Comparison of ENCODE assay signal across 12 cellular contexts in the genomic region with DNA sequence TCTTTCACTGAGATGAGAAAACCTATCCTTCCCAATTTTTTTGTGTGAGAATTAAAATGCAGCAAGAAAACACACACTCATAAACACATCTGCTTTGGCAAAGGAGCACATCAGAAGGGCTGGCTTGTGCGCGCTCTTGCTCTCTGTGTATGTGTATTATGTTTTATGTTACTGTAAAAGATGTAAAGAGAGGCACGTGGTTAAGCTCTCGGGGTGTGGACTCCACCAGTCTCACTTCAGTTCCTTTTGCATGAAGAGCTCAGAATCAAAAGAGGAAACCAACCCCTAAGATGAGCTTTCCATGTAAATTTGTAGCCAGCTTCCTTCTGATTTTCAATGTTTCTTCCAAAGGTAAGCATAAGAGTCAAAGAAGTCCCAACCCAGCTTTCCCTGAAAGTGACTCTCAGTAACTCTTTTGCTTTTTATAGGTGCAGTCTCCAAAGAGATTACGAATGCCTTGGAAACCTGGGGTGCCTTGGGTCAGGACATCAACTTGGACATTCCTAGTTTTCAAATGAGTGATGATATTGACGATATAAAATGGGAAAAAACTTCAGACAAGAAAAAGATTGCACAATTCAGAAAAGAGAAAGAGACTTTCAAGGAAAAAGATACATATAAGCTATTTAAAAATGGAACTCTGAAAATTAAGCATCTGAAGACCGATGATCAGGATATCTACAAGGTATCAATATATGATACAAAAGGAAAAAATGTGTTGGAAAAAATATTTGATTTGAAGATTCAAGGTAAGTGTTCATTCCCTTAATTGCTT. TPM values are rescaled to one million over a fixed set of nuclear protein-coding genes. Genes with fewer than 3 reads are reported as not detected.
DNase-seq lines count a peak whose midpoint lies in the region; ATAC-seq lines count a peak whose summit lies in the region.
"Had no signal": no experiment of that assay in that cellular context is flagged by ENCODE, and none has a peak within 500 bp of the region (broad histone marks: within the 10 kb centered on the region; RNA-seq: fewer than 3 reads in every experiment).

A gene with protein sequence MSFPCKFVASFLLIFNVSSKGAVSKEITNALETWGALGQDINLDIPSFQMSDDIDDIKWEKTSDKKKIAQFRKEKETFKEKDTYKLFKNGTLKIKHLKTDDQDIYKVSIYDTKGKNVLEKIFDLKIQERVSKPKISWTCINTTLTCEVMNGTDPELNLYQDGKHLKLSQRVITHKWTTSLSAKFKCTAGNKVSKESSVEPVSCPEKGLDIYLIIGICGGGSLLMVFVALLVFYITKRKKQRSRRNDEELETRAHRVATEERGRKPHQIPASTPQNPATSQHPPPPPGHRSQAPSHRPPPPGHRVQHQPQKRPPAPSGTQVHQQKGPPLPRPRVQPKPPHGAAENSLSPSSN (plus strand): TSS at position 228 of the 775 bp plus-strand sequence. CDS start 63 bp downstream, at position 291.

- peaks cover 35% of the 10 kb centered on the region for H3K4me1 ChIP-seq in CD8-positive, alpha-beta memory T cell (ENCODE audit: insufficient read depth, low read length)

- H3K27ac Mint-ChIP-seq in CD8-positive, alpha-beta memory T cell = peak within 1 kb of the TSS; percentile 95 to 99 (median 98)
- peak within 1 kb of the TSS; percentile 99 for H3K27ac Mint-ChIP-seq in activated naive CD4-positive, alpha-beta T cell treated with anti-CD3 and anti-CD28 coated beads, Interleukin-2, amount 10 ng/mL, durations not matched to agents 7 days and 5 days
- H3K27ac Mint-ChIP-seq in natural killer cell treated with Interleukin-12 subunit alpha and Interleukin-12 subunit beta and Interleukin-15 and Interleukin-18, amount 100 ng/mL, for 72 hours = peak within 1 kb of the TSS; percentile 98 to 99
- H3K27ac Mint-ChIP-seq: progenitor cell of endocrine pancreas had no signal

- peaks cover 35 to 48% (median 45%) of the 10 kb centered on the region in 3 donors for H3K4me1 Mint-ChIP-seq in CD8-positive, alpha-beta memory T cell
- H3K4me1 Mint-ChIP-seq in activated naive CD4-positive, alpha-beta T cell treated with anti-CD3 and anti-CD28 coated beads, Interleukin-2, amount 10 ng/mL, durations not matched to agents 7 days and 5 days = peaks cover 43% of the 10 kb centered on the region
- H3K4me1 Mint-ChIP-seq in natural killer cell treated with Interleukin-12 subunit alpha and Interleukin-12 subunit beta and Interleukin-15 and Interleukin-18, amount 100 ng/mL, for 72 hours (ENCODE audit: low read depth in 2 of 2) = peaks cover 40% of the 10 kb centered on the region in 2 donors

- H3K4me3 ChIP-seq in CD8-positive, alpha-beta memory T cell (ENCODE audit: low read length) = peak within 1 kb of the TSS; percentile 85

- peaks cover 5% of the 10 kb centered on the region for H3K36me3 ChIP-seq in CD8-positive, alpha-beta memory T cell (ENCODE audit: insufficient read depth, low read length)

- peaks cover 0 to 2% of the 10 kb centered on the region in 2 donors for H3K27me3 Mint-ChIP-seq in CD8-positive, alpha-beta memory T cell
- H3K27me3 Mint-ChIP-seq in activated naive CD4-positive, alpha-beta T cell treated with anti-CD3 and anti-CD28 coated beads, Interleukin-2, amount 10 ng/mL, durations not matched to agents 7 days and 5 days = no peaks in the 10 kb centered on the region
- no peaks in the 10 kb centered on the region for H3K27me3 Mint-ChIP-seq in natural killer cell treated with Interleukin-12 subunit alpha and Interleukin-12 subunit beta and Interleukin-15 and Interleukin-18, amount 100 ng/mL, for 72 hours
- H3K27me3 Mint-ChIP-seq: progenitor cell of endocrine pancreas had no signal

- peaks cover 1% of the 10 kb centered on the region for H3K9me3 ChIP-seq in CD8-positive, alpha-beta memory T cell (ENCODE audit: low read length)

- ATAC-seq in natural killer cell treated with Interleukin-12 subunit alpha and Interleukin-12 subunit beta and Interleukin-15 and Interleukin-18, amount 100 ng/mL, for 72 hours = peak; percentile 57 to 79
- ATAC-seq in HG02623 (IDR thresholded peaks at IDR 0.05; ENCODE audit: unreplicated experiment) = no peak

- DNase-seq in CD8-positive, alpha-beta memory T cell = peak in 3 of 5 donors; percentile 55 to 71 (median 70)
- DNase-seq in activated naive CD4-positive, alpha-beta T cell treated with anti-CD3 and anti-CD28 coated beads, Interleukin-2, amount 10 ng/mL, durations not matched to agents 7 days and 5 days = peak; percentile 74
- DNase-seq in natural killer cell treated with Interleukin-12 subunit alpha and Interleukin-12 subunit beta and Interleukin-15 and Interleukin-18, amount 100 ng/mL, for 72 hours (ENCODE audit: low spot score) = no peak
- DNase-seq in amniotic stem cell (lab: John Stamatoyannopoulos, UW) = no peak
- DNase-seq in DMS79 (lab: John Stamatoyannopoulos, UW) = no peak
- no peak for DNase-seq in pons (ENCODE audit: low spot score)
- DNase-seq: NCI-H187 treated with DMSO at 0.1 percent for 48 hours had no signal

- intact Hi-C loops in T-helper 1 cell treated with Interleukin-12 subunit alpha and Interleukin-12 subunit beta and Interleukin-4 antibody, amounts not matched to agents 30 ng/mL and 1 ng/mL, for 36 hours (cut with micrococcal nuclease) = loop anchor here (1.0 to 5.0 kb wide), 6 partner anchors 9 to 908 kb away; a partner anchor contains a TSS

- CTCF ChIA-PET in CD8-positive, alpha-beta memory T cell (lab: Charles Lee) = interaction anchor here (0.8 to 4.5 kb wide), 12 partner anchors 10 to 64 kb away, joined by 3 to 47 read pairs (median 6); no protein-coding TSS in a partner anchor
- CTCF ChIA-PET in activated naive CD4-positive, alpha-beta T cell treated with anti-CD3 and anti-CD28 coated beads, Interleukin-2, amount 10 ng/mL, durations not matched to agents 7 days and 5 days (lab: Charles Lee) = interaction anchor here (0.7 to 6.7 kb wide), 12 partner anchors 10 to 182 kb away, joined by 3 to 62 read pairs (median 4); no protein-coding TSS in a partner anchor

- H3K27ac ChIP-seq in CD8-positive, alpha-beta memory T cell (ENCODE audit: low read depth, low read length) = peak within 1 kb of the TSS; percentile 76
- H3K27ac ChIP-seq: C4-2B had no signal

- H3K9me3 Mint-ChIP-seq in CD8-positive, alpha-beta memory T cell = peaks cover 0 to 9% (median 7%) of the 10 kb centered on the region in 5 donors
- H3K9me3 Mint-ChIP-seq in activated naive CD4-positive, alpha-beta T cell treated with anti-CD3 and anti-CD28 coated beads, Interleukin-2, amount 10 ng/mL, durations not matched to agents 7 days and 5 days = peaks cover 5% of the 10 kb centered on the region
- H3K9me3 Mint-ChIP-seq in natural killer cell treated with Interleukin-12 subunit alpha and Interleukin-12 subunit beta and Interleukin-15 and Interleukin-18, amount 100 ng/mL, for 72 hours = no peaks in the 10 kb centered on the region

- H3K36me3 Mint-ChIP-seq in CD8-positive, alpha-beta memory T cell = peaks cover 15 to 51% (median 44%) of the 10 kb centered on the region in 3 donors
- peaks cover 53% of the 10 kb centered on the region for H3K36me3 Mint-ChIP-seq in activated naive CD4-positive, alpha-beta T cell treated with anti-CD3 and anti-CD28 coated beads, Interleukin-2, amount 10 ng/mL, durations not matched to agents 7 days and 5 days
- peaks cover 47% of the 10 kb centered on the region for H3K36me3 Mint-ChIP-seq in natural killer cell treated with Interleukin-12 subunit alpha and Interleukin-12 subunit beta and Interleukin-15 and Interleukin-18, amount 100 ng/mL, for 72 hours

- no peaks in the 10 kb centered on the region for H3K27me3 ChIP-seq in CD8-positive, alpha-beta memory T cell (ENCODE audit: insufficient read depth, low read length, poor library complexity, severe bottlenecking)

- POLR2A ChIA-PET in CD8-positive, alpha-beta memory T cell (lab: Charles Lee) = interaction anchor here (1.1 to 6.7 kb wide), 6 partner anchors 13 to 62 kb away, joined by 3 to 165 read pairs (median 8); no protein-coding TSS in a partner anchor

- peak within 1 kb of the TSS; percentile 97 to 100 (median 99) for H3K4me3 Mint-ChIP-seq in CD8-positive, alpha-beta memory T cell
- H3K4me3 Mint-ChIP-seq in activated naive CD4-positive, alpha-beta T cell treated with anti-CD3 and anti-CD28 coated beads, Interleukin-2, amount 10 ng/mL, durations not matched to agents 7 days and 5 days = peak within 1 kb of the TSS; percentile 99
- peak within 1 kb of the TSS; percentile 98 for H3K4me3 Mint-ChIP-seq in natural killer cell treated with Interleukin-12 subunit alpha and Interleukin-12 subunit beta and Interleukin-15 and Interleukin-18, amount 100 ng/mL, for 72 hours

RNA-seq across cellular contexts. Expression of the gene that starts here (rescaled TPM):
- total RNA-seq in CD8-positive, alpha-beta memory T cell = 100 to 1,000 TPM; 353 to 364 TPM
- 440 TPM for polyA plus RNA-seq in CD8-positive, alpha-beta memory T cell
- 488 and 495 TPM in 2 replicates for total RNA-seq in T-helper 1 cell treated with Interleukin-12 subunit alpha and Interleukin-12 subunit beta and Interleukin-4 antibody, amounts not matched to agents 30 ng/mL and 1 ng/mL, for 36 hours
- 100 to 1,000 TPM in 1 of 2 donors, 10 to 100 TPM in 1; 71.4 to 140 TPM for total RNA-seq in natural killer cell treated with Interleukin-12 subunit alpha and Interleukin-12 subunit beta and Interleukin-15 and Interleukin-18, amount 100 ng/mL, for 72 hours
- total RNA-seq: frontal cortex, progenitor cell of endocrine pancreas had no signal

Comparison
In these comparisons a context has a peak if more than half of its experiments do, and no peak if none do; other contexts are left out.
1. DNase-seq: peak in CD8-positive, alpha-beta memory T cell (3 of 5) and activated naive CD4-positive, alpha-beta T cell treated with anti-CD3 and anti-CD28 coated beads, Interleukin-2, amount 10 ng/mL, durations not matched to agents 7 days and 5 days (single experiment); none in natural killer cell treated with Interleukin-12 subunit alpha and Interleukin-12 subunit beta and Interleukin-15 and Interleukin-18, amount 100 ng/mL, for 72 hours (single experiment), amniotic stem cell (single experiment), DMS79 (single experiment) and pons (single experiment).
2. Peak in every context shown above with its lines, with median percentiles within 50 percentile points of each other: H3K27ac Mint-ChIP-seq and H3K4me3 Mint-ChIP-seq.